21 cellular contexts compared by ENCODE assay signal in the genomic region with DNA sequence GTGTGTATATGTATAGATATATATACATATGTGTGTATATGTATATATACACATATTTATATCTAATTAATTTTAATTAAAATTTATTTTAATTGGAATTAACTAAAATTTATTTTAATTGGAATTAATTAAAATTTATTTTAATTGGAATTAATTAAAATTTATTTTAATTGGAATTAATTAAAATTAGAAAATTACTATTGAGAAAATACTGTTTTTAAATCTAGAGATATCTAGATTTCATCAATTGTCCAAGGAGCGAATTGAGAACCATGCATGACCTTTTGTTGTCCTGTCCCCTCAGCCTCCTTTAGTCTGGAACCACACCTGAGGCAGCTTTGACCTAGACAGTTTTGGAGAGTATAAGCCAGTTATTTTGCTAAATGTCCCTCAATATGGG. TPM values are rescaled to one million over a fixed set of nuclear protein-coding genes. Genes with fewer than 3 reads are reported as not detected.
DNase-seq lines count a peak whose midpoint lies in the region; FAIRE-seq and TF ChIP-seq lines count a peak whose summit lies in the region.
"Had no signal": no experiment of that assay in that cellular context is flagged by ENCODE, and none has a peak within 500 bp of the region (broad histone marks: within the 10 kb centered on the region; RNA-seq: fewer than 3 reads in every experiment).

No MANE protein-coding gene starts in this region.

- H3K36me3 ChIP-seq in smooth muscle cell (ENCODE audit: low read depth), result no peaks in the 10 kb centered on the region
- H3K36me3 ChIP-seq: HAP-1 had no signal

- no peaks in the 10 kb centered on the region for H3K9me3 ChIP-seq in smooth muscle cell (replicated peaks; ENCODE audit: low read depth)
- H3K9me3 ChIP-seq: HAP-1 had no signal

- H3F3A ChIP-seq in smooth muscle cell (ENCODE audit: low read depth), result no peaks in the 10 kb centered on the region

- DNase-seq in smooth muscle cell (lab: John Stamatoyannopoulos, UW; ENCODE audit: unreplicated experiment) (no peak), NCI-H526 treated with DMSO at 0.1 percent for 48 hours (lab: John Stamatoyannopoulos, UW) (no peak), NCI-H2196 treated with DMSO at 0.1 percent for 48 hours (lab: John Stamatoyannopoulos, UW; ENCODE audit: unreplicated experiment) (no peak)
- DNase-seq: C1 segment of cervical spinal cord; CD4-positive, alpha-beta T cell; DMS153; DMS79 treated with DMSO at 0.1 percent for 48 hours; EL; GDM1; IMR-90 had no signal

- no peaks in the 10 kb centered on the region for H3K79me2 ChIP-seq in smooth muscle cell (ENCODE audit: low read depth)

- 97% methylated on average over 1 of the region's 1 CpG for whole genome bisulfite sequencing in smooth muscle cell (ENCODE audit: low lambda C conversion rate)

- TF ChIP-seq CTCF in smooth muscle cell (IDR thresholded peaks at IDR 0.05; ENCODE audit: borderline replicate concordance, insufficient read depth, poor library complexity, severe bottlenecking), result no peak

- no peak overlapping the region for H3K9ac ChIP-seq in smooth muscle cell (ENCODE audit: low read depth)

- no peaks in the 10 kb centered on the region for H4K20me1 ChIP-seq in smooth muscle cell (ENCODE audit: low read depth)

- no peak overlapping the region for H3K4me2 ChIP-seq in smooth muscle cell

- no peak overlapping the region for H2AFZ ChIP-seq in smooth muscle cell (ENCODE audit: low read depth)

- FAIRE-seq in G401.6 (lab: Jason Lieb, UNC) (peak; percentile 99), endometrium (lab: Jason Lieb, UNC) (peak; percentile 98)
- FAIRE-seq: D721Med, GM19239, H1 had no signal

- H3K27ac ChIP-seq in angular gyrus (ENCODE audit: low read depth, low read length), result peak overlapping the region; percentile 42
- H3K27ac ChIP-seq in temporal lobe (ENCODE audit: low read depth, low read length), result peak overlapping the region; percentile 90
- no peak overlapping the region for H3K27ac ChIP-seq in smooth muscle cell (ENCODE audit: low read depth)

- no peaks in the 10 kb centered on the region for H3K27me3 ChIP-seq in smooth muscle cell (ENCODE audit: low read depth)

- no peak overlapping the region for H3K4me3 ChIP-seq in smooth muscle cell
- H3K4me3 ChIP-seq: HAP-1 had no signal

- no peaks in the 10 kb centered on the region for H3K4me1 ChIP-seq in smooth muscle cell (ENCODE audit: low read depth)

RNA-seq across cellular contexts. Expression of gene MOBP, which starts 1.8 kb away (rescaled TPM):
- total RNA-seq in temporal lobe, result 0.25 TPM
- not detected in 2 replicates for total RNA-seq in smooth muscle cell
- not detected in 2 replicates for polyA plus RNA-seq in smooth muscle cell
- total RNA-seq: A172; B cell; CD4-positive, alpha-beta T cell; HT-29; IMR-90 had no signal
- polyA plus RNA-seq: IMR-90 had no signal
